In the genomic region with DNA sequence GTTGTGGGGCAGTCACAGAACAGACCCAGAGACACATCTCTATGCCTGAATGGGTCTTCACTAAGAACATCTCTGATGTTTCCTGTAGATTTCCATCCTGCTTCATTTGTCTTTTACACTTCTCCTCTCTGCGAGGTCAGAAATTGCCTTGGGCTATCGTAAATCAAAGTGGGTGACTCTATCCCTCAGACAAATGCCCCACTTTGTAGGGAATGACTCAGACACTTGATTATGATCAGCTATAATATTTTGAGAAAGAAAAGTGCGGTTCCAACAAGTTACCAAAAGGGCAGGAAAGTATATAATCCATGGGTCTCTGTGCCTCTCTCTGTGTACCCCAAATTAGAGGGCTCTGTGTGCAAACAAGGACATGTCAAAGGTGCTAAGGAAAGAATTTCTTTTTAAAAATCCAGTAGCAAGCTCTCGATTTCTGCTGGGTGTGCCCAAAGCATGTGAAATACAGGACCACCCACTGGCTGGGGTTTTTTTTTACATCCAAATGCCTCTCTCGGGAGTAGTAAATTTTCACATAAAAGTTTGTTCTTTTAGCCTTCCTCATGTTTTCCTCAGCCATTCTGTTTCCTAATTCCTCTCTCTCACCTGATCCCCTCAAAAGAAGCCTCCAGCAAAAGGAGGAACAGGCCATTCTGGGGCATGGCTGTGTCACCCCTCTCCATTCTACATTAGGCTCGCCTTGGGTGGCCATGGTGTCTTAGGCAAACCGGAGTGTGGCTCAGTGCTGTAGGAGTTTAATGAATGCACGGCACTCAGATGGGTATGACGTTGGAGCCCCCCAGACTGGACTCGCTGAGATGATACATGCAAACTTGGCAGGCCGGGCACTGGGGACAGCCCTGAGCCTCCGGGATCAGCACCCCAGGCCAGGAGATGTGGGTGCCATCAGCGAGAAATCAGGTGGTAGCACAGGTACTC, we compare ENCODE assay signal across 16 cellular contexts. TPM values are rescaled to one million over a fixed set of nuclear protein-coding genes. Genes with fewer than 3 reads are reported as not detected.
A peak's percentile ranks its signal among the peaks of the same experiment; 100 is the strongest.
DNase-seq lines count a peak whose midpoint lies in the region; ATAC-seq, FAIRE-seq and TF ChIP-seq lines count a peak whose summit lies in the region.
"Had no signal": no experiment of that assay in that cellular context is flagged by ENCODE, and none has a peak within 500 bp of the region (broad histone marks: within the 10 kb centered on the region; RNA-seq: fewer than 3 reads in every experiment).

No MANE protein-coding gene starts in this region.

- peaks cover 15% of the 10 kb centered on the region for H3K4me1 ChIP-seq in IMR-90 (ENCODE audit: control insufficient read depth, insufficient read depth, low read length)

- H3K56ac ChIP-seq in IMR-90 (ENCODE audit: extremely low read depth, insufficient read depth, low read length): no peak overlapping the region

- H3K4me2 ChIP-seq in IMR-90 (ENCODE audit: low read depth, low read length): no peak overlapping the region

- H4K8ac ChIP-seq in IMR-90 (ENCODE audit: low read depth in 2 of 2, low read length in 2 of 2): no peak overlapping the region

- no peak overlapping the region for H2AK9ac ChIP-seq in IMR-90 (replicated peaks; ENCODE audit: low read depth, low read length, poor library complexity)

- CTCF ChIA-PET in IMR-90 (lab: Yijun Ruan, JAX): no interaction called here

- intact Hi-C loops in IMR-90 (cut with micrococcal nuclease) (no loop called here), posterior vena cava (cut with DNase I) (no loop called here)

- no peaks in the 10 kb centered on the region for H3K36me3 ChIP-seq in IMR-90 (ENCODE audit: control insufficient read depth, insufficient read depth, low read length)

- no peak overlapping the region for H3K23ac ChIP-seq in IMR-90 (ENCODE audit: low read depth, low read length)

- no peak overlapping the region for H2BK20ac ChIP-seq in IMR-90 (ENCODE audit: low read depth, low read length)

- DNase-seq in ELR (ENCODE audit: low read depth) (peak; percentile 90), IMR-90 (no peak), amniotic stem cell (lab: John Stamatoyannopoulos, UW) (peak; percentile 34), posterior vena cava (ENCODE audit: low spot score) (peak; percentile 73), kidney tubule cell (ENCODE audit: low spot score) (no peak), D721Med (ENCODE audit: insufficient read length, low spot score) (no peak)
- DNase-seq: activated naive CD8-positive, alpha-beta T cell treated with anti-CD3 and anti-CD28 coated beads, Interleukin-2, amount 50 U/mL, for 24 hours; CD4-positive, CD25-positive, alpha-beta regulatory T cell; stimulated activated CD4-positive, alpha-beta T cell treated with anti-CD3 and anti-CD28 coated beads, Interleukin-4, amount 100 ng/mL, for 24 hours; stimulated activated naive CD4-positive, alpha-beta T cell treated with Interleukin-2 at 50 U/mL for 16 hours had no signal

- in situ Hi-C loops in IMR-90 (cut with MboI; ENCODE audit: low sequenced_read_pairs): no loop called here

- no peak for ATAC-seq in IMR-90 (ENCODE audit: low read depth)
- no peak for ATAC-seq in HG02973 (IDR thresholded peaks at IDR 0.05; ENCODE audit: unreplicated experiment)
- ATAC-seq: activated naive CD8-positive, alpha-beta T cell treated with anti-CD3 and anti-CD28 coated beads, Interleukin-2, amount 50 U/mL, for 24 hours had no signal

- 75% methylated on average over 4 of the region's 13 CpGs; no CpG with 5 or more reads in 1 of the 2 experiments for WGBS in IMR-90 (ENCODE audit: extremely low coverage in 2 of 2, insufficient read length in 1 of 2), 2 experiments

- no peak overlapping the region for H4K5ac ChIP-seq in IMR-90 (ENCODE audit: low read depth, low read length)

- dilution Hi-C loops in IMR-90 (cut with HindIII; ENCODE audit: low sequenced_read_pairs, unreplicated experiment): no loop called here

- no peak overlapping the region for H2BK5ac ChIP-seq in IMR-90 (ENCODE audit: low read depth, low read length, poor library complexity, severe bottlenecking)

- H3K4ac ChIP-seq in IMR-90 (ENCODE audit: low read depth, low read length): no peak overlapping the region

- H2AK5ac ChIP-seq in IMR-90 (ENCODE audit: low read depth, low read length): 0 out of 2 replicates have a peak overlapping the region, but pooled peaks have one; percentile 39

- H3K4me3 ChIP-seq in IMR-90 (ENCODE audit: insufficient read depth, low read depth, low read length): no peak overlapping the region
- H3K4me3 ChIP-seq: coronary artery had no signal

- no TSS peak for BruUV-seq in IMR-90 (replicated peaks; lab: Mats Ljungman, UMichigan)

- no peaks in the 10 kb centered on the region for H3K79me1 ChIP-seq in IMR-90 (ENCODE audit: low read depth in 1 of 2, low read length in 2 of 2)

- FAIRE-seq in D721Med (lab: Jason Lieb, UNC): no peak
- FAIRE-seq: RCC 7860, TTC549 had no signal

- no peak for TF ChIP-seq CTCF in IMR-90 (conservative IDR thresholded peaks at IDR 0.05; ENCODE audit: low read depth, low read length)
- no peak for TF ChIP-seq CTCF in D721Med (IDR thresholded peaks at IDR 0.05; ENCODE audit: insufficient read depth, missing control alignments)

- H3K9me3 ChIP-seq in IMR-90 (ENCODE audit: control insufficient read depth, insufficient read depth, low read length): no peaks in the 10 kb centered on the region

- H3K9ac ChIP-seq in IMR-90 (ENCODE audit: low read depth, low read length): no peak overlapping the region

- H3K27ac ChIP-seq in IMR-90 (ENCODE audit: insufficient read depth, low read length): no peak overlapping the region

- H3K14ac ChIP-seq in IMR-90 (replicated peaks; ENCODE audit: low read depth, low read length): no peak overlapping the region

- no peaks in the 10 kb centered on the region for H4K20me1 ChIP-seq in IMR-90 (ENCODE audit: insufficient read depth, low read length)

- H4K91ac ChIP-seq in IMR-90 (ENCODE audit: insufficient read depth, low read depth, low read length): no peak overlapping the region

- H3K9me1 ChIP-seq in IMR-90 (ENCODE audit: insufficient read depth, low read length): 0 out of 2 replicates have a peak, but pooled peaks cover 9% of the 10 kb centered on the region

- H3K18ac ChIP-seq in IMR-90 (ENCODE audit: low read depth, low read length): no peak overlapping the region

- no peaks in the 10 kb centered on the region; the same call in 1 of the 2 replicates for H3K27me3 ChIP-seq in IMR-90 (ENCODE audit: control insufficient read depth, insufficient read depth, low read length)

- no peak overlapping the region for H2BK120ac ChIP-seq in IMR-90 (ENCODE audit: low read depth, low read length)

- H2BK15ac ChIP-seq in IMR-90 (ENCODE audit: low read depth, low read length): no peak overlapping the region

- TF ChIP-seq RAD21 in IMR-90 (IDR thresholded peaks at IDR 0.05; ENCODE audit: low read length): no peak

- no peak overlapping the region for H2AFZ ChIP-seq in IMR-90 (replicated peaks; ENCODE audit: low read length, poor library complexity)

- POLR2A ChIA-PET in IMR-90 (lab: Charles Lee; ENCODE audit: unreplicated experiment): no interaction called here

- no peak for TF ChIP-seq POLR2A in IMR-90 (IDR thresholded peaks at IDR 0.05; ENCODE audit: low read depth, low read length)

TF ChIP-seq in IMR-90, 13 proteins besides CTCF, POLR2A, EP300 and RAD21:
- TF ChIP-seq MXI1 (IDR thresholded peaks at IDR 0.05; ENCODE audit: borderline replicate concordance, low read depth, low read length): no peak
- TF ChIP-seq SMC3 (IDR thresholded peaks at IDR 0.05; ENCODE audit: low read depth, low read length): no peak
- TF ChIP-seq, protein P1, sequence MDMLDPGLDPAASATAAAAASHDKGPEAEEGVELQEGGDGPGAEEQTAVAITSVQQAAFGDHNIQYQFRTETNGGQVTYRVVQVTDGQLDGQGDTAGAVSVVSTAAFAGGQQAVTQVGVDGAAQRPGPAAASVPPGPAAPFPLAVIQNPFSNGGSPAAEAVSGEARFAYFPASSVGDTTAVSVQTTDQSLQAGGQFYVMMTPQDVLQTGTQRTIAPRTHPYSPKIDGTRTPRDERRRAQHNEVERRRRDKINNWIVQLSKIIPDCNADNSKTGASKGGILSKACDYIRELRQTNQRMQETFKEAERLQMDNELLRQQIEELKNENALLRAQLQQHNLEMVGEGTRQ (IDR thresholded peaks at IDR 0.05; ENCODE audit: low read depth, low read length): no peak
- TF ChIP-seq MAFK (IDR thresholded peaks at IDR 0.05; ENCODE audit: low read depth, low read length): no peak
- TF ChIP-seq BHLHE40 (IDR thresholded peaks at IDR 0.05; ENCODE audit: low read depth, low read length): no peak
- TF ChIP-seq, protein P2, sequence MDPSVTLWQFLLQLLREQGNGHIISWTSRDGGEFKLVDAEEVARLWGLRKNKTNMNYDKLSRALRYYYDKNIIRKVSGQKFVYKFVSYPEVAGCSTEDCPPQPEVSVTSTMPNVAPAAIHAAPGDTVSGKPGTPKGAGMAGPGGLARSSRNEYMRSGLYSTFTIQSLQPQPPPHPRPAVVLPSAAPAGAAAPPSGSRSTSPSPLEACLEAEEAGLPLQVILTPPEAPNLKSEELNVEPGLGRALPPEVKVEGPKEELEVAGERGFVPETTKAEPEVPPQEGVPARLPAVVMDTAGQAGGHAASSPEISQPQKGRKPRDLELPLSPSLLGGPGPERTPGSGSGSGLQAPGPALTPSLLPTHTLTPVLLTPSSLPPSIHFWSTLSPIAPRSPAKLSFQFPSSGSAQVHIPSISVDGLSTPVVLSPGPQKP (IDR thresholded peaks at IDR 0.05; ENCODE audit: borderline replicate concordance, low read depth, low read length): no peak
- TF ChIP-seq MAZ (IDR thresholded peaks at IDR 0.05; ENCODE audit: borderline replicate concordance, low read depth, low read length): no peak
- no peak for TF ChIP-seq CEBPB (IDR thresholded peaks at IDR 0.05; ENCODE audit: low read depth, low read length)
- TF ChIP-seq CHD1 (IDR thresholded peaks at IDR 0.05; ENCODE audit: low read depth, low read length): no peak
- TF ChIP-seq RFX5 (IDR thresholded peaks at IDR 0.05; ENCODE audit: low read depth, low read length): no peak
- TF ChIP-seq NFE2L2 (IDR thresholded peaks at IDR 0.05; ENCODE audit: low read depth, low read length): no peak
- TF ChIP-seq RCOR1 (IDR thresholded peaks at IDR 0.05; ENCODE audit: insufficient replicate concordance, low read length): no peak
- no peak for TF ChIP-seq FOS (IDR thresholded peaks at IDR 0.05; ENCODE audit: low read depth, low read length)

RNA-seq across cellular contexts. Expression of a gene that starts 6.3 kb away (rescaled TPM):
- total RNA-seq in IMR-90 (2012; rRNA removed) (not detected in 2 replicates), posterior vena cava (not detected)
- 0.03 TPM in 1 of 2 replicates, not detected in the other for polyA plus RNA-seq in IMR-90 (2012; rRNA removed)
- not detected in 2 replicates for polyA plus RNA-seq in IMR-90 (2012; cell fraction: cytosol; rRNA removed)
- polyA plus RNA-seq in IMR-90 (2012; cell fraction: nucleus; rRNA removed; ENCODE audit: low replicate concordance): 0.04 and 0.05 TPM in 2 replicates
- total RNA-seq: CD4-positive, CD25-positive, alpha-beta regulatory T cell; LHCN-M2; pulmonary artery endothelial cell had no signal
- polyA plus RNA-seq: CD4-positive, CD25-positive, alpha-beta regulatory T cell had no signal

RNA-seq across cellular contexts. Expression of a gene that starts 20.3 kb away (rescaled TPM):
- total RNA-seq in IMR-90 (2012; rRNA removed) (0.28 and 0.36 TPM in 2 replicates), posterior vena cava (10 to 100 TPM; 27.9 to 29.3 TPM)
- 2.6 and 3.2 TPM in 2 replicates for polyA plus RNA-seq in IMR-90 (2012; rRNA removed)
- polyA plus RNA-seq in IMR-90 (2012; cell fraction: cytosol; rRNA removed): 1.6 and 1.7 TPM in 2 replicates
- polyA plus RNA-seq in IMR-90 (2012; cell fraction: nucleus; rRNA removed; ENCODE audit: low replicate concordance): 2.6 and 4.0 TPM in 2 replicates
- total RNA-seq: CD4-positive, CD25-positive, alpha-beta regulatory T cell; pulmonary artery endothelial cell had no signal
- polyA plus RNA-seq: CD4-positive, CD25-positive, alpha-beta regulatory T cell had no signal

Comparison
In these comparisons a context has a peak if more than half of its experiments do, and no peak if none do; other contexts are left out.
1. DNase-seq: peak in ELR (single experiment), amniotic stem cell (single experiment) and posterior vena cava (single experiment); none in IMR-90 (single experiment), kidney tubule cell (single experiment) and D721Med (single experiment).
2. RNA of a gene that starts 20.3 kb away (total RNA-seq): 27.9 to 29.3 TPM in posterior vena cava; 0.28 to 0.36 TPM in IMR-90; every median in the first group is over 10 times any median in the second.